Comparison of ENCODE assay signal across 28 cellular contexts in genomic region chr1:227540170-227541098, GRCh38. TPM values are rescaled to one million over a fixed set of nuclear protein-coding genes. Genes with fewer than 3 reads are reported as not detected.
DNase-seq lines count a peak whose midpoint lies in the region; ATAC-seq, FAIRE-seq and TF ChIP-seq lines count a peak whose summit lies in the region.
"Had no signal": no experiment of that assay in that cellular context is flagged by ENCODE, and none has a peak within 500 bp of the region (broad histone marks: within the 10 kb centered on the region; RNA-seq: fewer than 3 reads in every experiment).

No MANE protein-coding gene starts in this region.

- DNase-seq in NCI-H146 (lab: John Stamatoyannopoulos, UW) (peak; percentile 9), NCI-H146 treated with DMSO at 0.1 percent for 48 hours (lab: John Stamatoyannopoulos, UW; ENCODE audit: unreplicated experiment) (no peak), BE2C (peak; percentile 2), GM12892 (ENCODE audit: insufficient read length) (no peak), GF-D8 (lab: John Stamatoyannopoulos, UW) (no peak)
- no peak for DNase-seq in activated T-helper 1 cell treated with anti-CD3 and anti-CD28 coated beads, Interleukin-12 subunit alpha, Interleukin-12 subunit beta, Interleukin-2, Interleukin-4 antibody, amounts not matched to agents 30 ng/mL and 10 ng/mL and 1 ng/mL, durations not matched to agents 14 hours and 24 hours and 36 hours (ENCODE audit: low spot score)
- DNase-seq: activated CD4-positive, alpha-beta T cell treated with anti-CD3 and anti-CD28 coated beads, Interleukin-2, amount 50 U/mL, for 1 hour; activated CD8-positive, alpha-beta memory T cell treated with anti-CD3 and anti-CD28 coated beads, Interleukin-2, amount 10 ng/mL, durations not matched to agents 7 days and 5 days; DMS79 treated with DMSO at 0.1 percent for 48 hours; effector CD8-positive, alpha-beta T cell; erythroblast; HCEC 1CT; NCI-H1092 treated with DMSO at 0.1 percent for 48 hours; NCI-H2029 treated with DMSO at 0.1 percent for 48 hours; PC-9; SHP77; stimulated activated naive CD8-positive, alpha-beta T cell treated with anti-CD3 and anti-CD28 coated beads, Interleukin-15, Interleukin-2, amounts not matched to agents 100 U/mL and 50 U/mL, for 24 hours; T1000 had no signal

- H3K27me3 Mint-ChIP-seq in activated T-helper 1 cell treated with anti-CD3 and anti-CD28 coated beads, Interleukin-12 subunit alpha, Interleukin-12 subunit beta, Interleukin-2, Interleukin-4 antibody, amounts not matched to agents 30 ng/mL and 10 ng/mL and 1 ng/mL, durations not matched to agents 14 hours and 24 hours and 36 hours (ENCODE audit: insufficient read depth): no peaks in the 10 kb centered on the region
- peaks cover 1% of the 10 kb centered on the region for H3K27me3 Mint-ChIP-seq in nephron (ENCODE audit: low read depth)
- H3K27me3 Mint-ChIP-seq: memory B cell had no signal

- H3K27me3 ChIP-seq in BE2C: no peaks in the 10 kb centered on the region
- H3K27me3 ChIP-seq: heart left ventricle, tibial nerve had no signal

- H3K4me1 ChIP-seq in BE2C: no peaks in the 10 kb centered on the region

- intact Hi-C loops in activated T-helper 1 cell treated with anti-CD3 and anti-CD28 coated beads, Interleukin-12 subunit alpha, Interleukin-12 subunit beta, Interleukin-2, Interleukin-4 antibody, amounts not matched to agents 30 ng/mL and 10 ng/mL and 1 ng/mL, durations not matched to agents 14 hours and 24 hours and 36 hours (cut with micrococcal nuclease): loop anchor here (5.0 kb wide), 2 partner anchors 222 to 913 kb away; no protein-coding TSS in a partner anchor

- no peak for ATAC-seq in GM18907 (IDR thresholded peaks at IDR 0.05; ENCODE audit: unreplicated experiment)
- ATAC-seq: activated CD8-positive, alpha-beta memory T cell treated with anti-CD3 and anti-CD28 coated beads, Interleukin-2, amount 10 ng/mL, durations not matched to agents 7 days and 5 days; GM12878; heart left ventricle; left colon; sciatic nerve; stimulated activated naive CD8-positive, alpha-beta T cell treated with anti-CD3 and anti-CD28 coated beads, Interleukin-15, Interleukin-2, amounts not matched to agents 100 U/mL and 50 U/mL, for 24 hours; WTC11 had no signal

- no peaks in the 10 kb centered on the region for H3K36me3 ChIP-seq in BE2C
- H3K36me3 ChIP-seq: heart left ventricle, tibial nerve had no signal

- TF ChIP-seq POLR2A in GM12892 (IDR thresholded peaks at IDR 0.05; ENCODE audit: low read depth, low read length): no peak

- H3K27ac Mint-ChIP-seq in activated T-helper 1 cell treated with anti-CD3 and anti-CD28 coated beads, Interleukin-12 subunit alpha, Interleukin-12 subunit beta, Interleukin-2, Interleukin-4 antibody, amounts not matched to agents 30 ng/mL and 10 ng/mL and 1 ng/mL, durations not matched to agents 14 hours and 24 hours and 36 hours: no peak overlapping the region
- no peak overlapping the region for H3K27ac Mint-ChIP-seq in nephron
- H3K27ac Mint-ChIP-seq: activated CD8-positive, alpha-beta memory T cell treated with anti-CD3 and anti-CD28 coated beads, Interleukin-2, amount 10 ng/mL, durations not matched to agents 7 days and 5 days; brain; memory B cell; WTC11 had no signal

- H3K4me3 Mint-ChIP-seq in activated T-helper 1 cell treated with anti-CD3 and anti-CD28 coated beads, Interleukin-12 subunit alpha, Interleukin-12 subunit beta, Interleukin-2, Interleukin-4 antibody, amounts not matched to agents 30 ng/mL and 10 ng/mL and 1 ng/mL, durations not matched to agents 14 hours and 24 hours and 36 hours: peak overlapping the region; percentile 63
- peak overlapping the region; percentile 68 to 78 (median 68) for H3K4me3 Mint-ChIP-seq in nephron
- H3K4me3 Mint-ChIP-seq: activated CD8-positive, alpha-beta memory T cell treated with anti-CD3 and anti-CD28 coated beads, Interleukin-2, amount 10 ng/mL, durations not matched to agents 7 days and 5 days had no signal

- no peaks in the 10 kb centered on the region for H3K4me1 Mint-ChIP-seq in activated T-helper 1 cell treated with anti-CD3 and anti-CD28 coated beads, Interleukin-12 subunit alpha, Interleukin-12 subunit beta, Interleukin-2, Interleukin-4 antibody, amounts not matched to agents 30 ng/mL and 10 ng/mL and 1 ng/mL, durations not matched to agents 14 hours and 24 hours and 36 hours (ENCODE audit: low read depth)
- H3K4me1 Mint-ChIP-seq in nephron: peaks cover 4% of the 10 kb centered on the region
- H3K4me1 Mint-ChIP-seq: WTC11 had no signal

- no peak for TF ChIP-seq CTCF in BE2C (IDR thresholded peaks at IDR 0.05; ENCODE audit: low read depth, low read length)
- no peak for TF ChIP-seq CTCF in nephron (IDR thresholded peaks at IDR 0.05; ENCODE audit: unreplicated experiment in 3 of 3)

- H3K9me3 ChIP-seq in BE2C: no peaks in the 10 kb centered on the region; the same call in 1 of the 2 replicates

- H3K36me3 Mint-ChIP-seq in activated T-helper 1 cell treated with anti-CD3 and anti-CD28 coated beads, Interleukin-12 subunit alpha, Interleukin-12 subunit beta, Interleukin-2, Interleukin-4 antibody, amounts not matched to agents 30 ng/mL and 10 ng/mL and 1 ng/mL, durations not matched to agents 14 hours and 24 hours and 36 hours (ENCODE audit: low read depth): no peaks in the 10 kb centered on the region
- peaks cover 7% of the 10 kb centered on the region for H3K36me3 Mint-ChIP-seq in nephron (ENCODE audit: low read depth)
- H3K36me3 Mint-ChIP-seq: activated CD8-positive, alpha-beta memory T cell treated with anti-CD3 and anti-CD28 coated beads, Interleukin-2, amount 10 ng/mL, durations not matched to agents 7 days and 5 days; brain; memory B cell; WTC11 had no signal

- no peak overlapping the region for H3K4me3 ChIP-seq in BE2C (ENCODE audit: low read depth, low read length)
- H3K4me3 ChIP-seq: GM12878, PC-9 had no signal

- no peaks in the 10 kb centered on the region for H3K9me3 Mint-ChIP-seq in activated T-helper 1 cell treated with anti-CD3 and anti-CD28 coated beads, Interleukin-12 subunit alpha, Interleukin-12 subunit beta, Interleukin-2, Interleukin-4 antibody, amounts not matched to agents 30 ng/mL and 10 ng/mL and 1 ng/mL, durations not matched to agents 14 hours and 24 hours and 36 hours
- H3K9me3 Mint-ChIP-seq in nephron: peaks cover 8% of the 10 kb centered on the region

- no peak for FAIRE-seq in GM12892 (lab: Jason Lieb, UNC)
- FAIRE-seq: GM12878 had no signal

RNA-seq across cellular contexts. Expression of gene ZNF678, which starts 22.9 kb away (rescaled TPM):
- 3.2 TPM for polyA plus RNA-seq in BE2C (2012; ENCODE audit: insufficient read depth, insufficient read length, low read depth)
- 4.2 and 5.0 TPM in 2 replicates for total RNA-seq in activated T-helper 1 cell treated with anti-CD3 and anti-CD28 coated beads, Interleukin-12 subunit alpha, Interleukin-12 subunit beta, Interleukin-2, Interleukin-4 antibody, amounts not matched to agents 30 ng/mL and 10 ng/mL and 1 ng/mL, durations not matched to agents 14 hours and 24 hours and 36 hours
- polyA plus RNA-seq in GM12892 (2012; ENCODE audit: missing spikeins): 4.3 TPM

Comparison
In these comparisons a context has a peak if more than half of its experiments do, and no peak if none do; other contexts are left out.
1. DNase-seq: peak in NCI-H146 (single experiment) and BE2C (single experiment); none in NCI-H146 treated with DMSO at 0.1 percent for 48 hours (single experiment), activated T-helper 1 cell treated with anti-CD3 and anti-CD28 coated beads, Interleukin-12 subunit alpha, Interleukin-12 subunit beta, Interleukin-2, Interleukin-4 antibody, amounts not matched to agents 30 ng/mL and 10 ng/mL and 1 ng/mL, durations not matched to agents 14 hours and 24 hours and 36 hours (single experiment), GM12892 (single experiment) and GF-D8 (single experiment).